In the genomic region with DNA sequence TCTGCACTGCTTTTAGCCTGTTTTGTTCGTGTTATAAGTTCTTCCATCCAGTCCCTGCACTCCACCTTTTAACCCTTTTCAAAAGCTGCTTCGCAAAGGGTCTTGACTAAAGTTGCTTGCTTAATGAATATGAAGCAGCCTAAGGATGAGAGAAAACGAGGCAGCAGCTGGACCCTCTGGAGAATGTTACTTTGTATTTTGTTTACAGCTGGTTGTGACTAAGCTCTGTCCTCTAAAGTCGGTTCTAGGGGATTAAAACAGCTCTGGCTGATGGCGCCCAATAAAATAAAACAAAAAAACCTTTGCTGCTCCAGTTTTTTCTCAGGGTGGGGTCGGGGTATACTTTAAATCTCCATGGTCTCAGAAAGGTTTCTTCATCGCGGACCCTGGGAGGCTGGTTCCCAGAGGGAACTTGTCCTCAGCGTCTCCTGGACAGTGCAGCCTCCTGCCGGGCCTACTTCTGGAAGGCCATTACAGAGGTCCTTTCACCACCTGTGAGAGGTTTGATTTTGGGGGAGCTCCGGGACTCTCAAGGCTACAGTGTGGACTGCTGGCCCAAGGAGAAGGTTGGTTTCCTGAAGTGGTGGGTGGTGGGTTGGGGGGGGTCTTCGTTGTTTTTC, we compare ENCODE assay signal across 8 cellular contexts. TPM values are rescaled to one million over a fixed set of nuclear protein-coding genes. Genes with fewer than 3 reads are reported as not detected.
DNase-seq lines count a peak whose midpoint lies in the region; ATAC-seq and TF ChIP-seq lines count a peak whose summit lies in the region.

No MANE protein-coding gene starts in this region.

- WGBS in transverse colon (ENCODE audit: low coverage in 1 of 2), 2 donors: 41 to 65% methylated on average over 5 to 12 of the region's 12 CpGs

- H3K27me3 ChIP-seq in BLaER1 (no peaks in the 10 kb centered on the region), HUES6 (ENCODE audit: control insufficient read depth, insufficient read depth, low read length) (no peaks in the 10 kb centered on the region), left lung (no peaks in the 10 kb centered on the region), transverse colon (no peaks in the 10 kb centered on the region)

- intact Hi-C loops in left lung (cut with DNase I) (no loop called here), transverse colon (cut with DNase I; ENCODE audit: low total_unique reads) (loop anchor here (10.0 kb wide), 1 partner anchor 637 kb away; no protein-coding TSS in a partner anchor)

- TF ChIP-seq EP300 in transverse colon (IDR thresholded peaks at IDR 0.05; ENCODE audit: low read depth): no peak

- in situ Hi-C loops in transverse colon (cut with MboI; ENCODE audit: low pct_ligation_motif_present in 1 of 4, low pct_unique_long_range_greater_than_20kb in 1 of 4, low sequenced_read_pairs in 3 of 4): no loop called here

- H4K20me1 ChIP-seq in BLaER1: peaks cover 93% of the 10 kb centered on the region

- TF ChIP-seq POLR2A in transverse colon (IDR thresholded peaks at IDR 0.05): no peak

- H3K4me1 ChIP-seq in BLaER1: peaks cover 42% of the 10 kb centered on the region
- peaks cover 39% of the 10 kb centered on the region for H3K4me1 ChIP-seq in HUES6 (ENCODE audit: control insufficient read depth, insufficient read depth, low read length)
- H3K4me1 ChIP-seq in left lung: peaks cover 28 to 51% of the 10 kb centered on the region in 2 donors
- peaks cover 21 to 55% (median 41%) of the 10 kb centered on the region in 4 donors for H3K4me1 ChIP-seq in transverse colon

- peak overlapping the region; percentile 75 for H3K27ac ChIP-seq in BLaER1
- peak overlapping the region; percentile 74 for H3K27ac ChIP-seq in HUES6 (ENCODE audit: low read depth, low read length)
- peak overlapping the region; percentile 37 for H3K27ac ChIP-seq in angular gyrus (ENCODE audit: low read depth, low read length)
- H3K27ac ChIP-seq in left lung: peak overlapping the region; percentile 62 to 88
- peak overlapping the region; percentile 89 to 94 (median 90) for H3K27ac ChIP-seq in transverse colon

- ATAC-seq in left lung (peak; percentile 3), HG03342 (IDR thresholded peaks at IDR 0.05; ENCODE audit: unreplicated experiment) (no peak)

- H3K9me3 ChIP-seq in BLaER1 (no peaks in the 10 kb centered on the region), HUES6 (ENCODE audit: control insufficient read depth, insufficient read depth, low read depth, low read length) (no peaks in the 10 kb centered on the region), left lung (no peaks in the 10 kb centered on the region), transverse colon (no peaks in the 10 kb centered on the region)

- H3K36me3 ChIP-seq in BLaER1 (peaks cover 71% of the 10 kb centered on the region), HUES6 (ENCODE audit: control insufficient read depth, insufficient read depth, low read length) (peaks cover 60% of the 10 kb centered on the region), left lung (peaks cover 0 to 55% of the 10 kb centered on the region in 2 donors), transverse colon (peaks cover 0 to 17% (median 4%) of the 10 kb centered on the region in 4 donors)

- peak overlapping the region; percentile 77 for H3K4me2 ChIP-seq in BLaER1

- peak overlapping the region; percentile 83 for H3K4me3 ChIP-seq in BLaER1
- peak overlapping the region; percentile 59 for H3K4me3 ChIP-seq in HUES6 (ENCODE audit: low read depth, low read length)
- peak overlapping the region; percentile 65 to 83 for H3K4me3 ChIP-seq in left lung
- peak overlapping the region; percentile 36 to 88 (median 62) for H3K4me3 ChIP-seq in transverse colon

- no peak for DNase-seq in left lung
- no peak for DNase-seq in transverse colon
- no peak for DNase-seq in MV-4-11 (lab: John Stamatoyannopoulos, UW)
- DNase-seq in NCI-H1436 treated with DMSO at 0.1 percent for 48 hours (lab: John Stamatoyannopoulos, UW): no peak

- TF ChIP-seq CTCF in left lung (IDR thresholded peaks at IDR 0.05) (no peak), transverse colon (IDR thresholded peaks at IDR 0.05) (no peak)

- peak overlapping the region; percentile 44 for H3K9ac ChIP-seq in BLaER1
- peak overlapping the region; percentile 84 for H3K9ac ChIP-seq in HUES6 (ENCODE audit: low read length)

RNA-seq across cellular contexts. Expression of a gene that starts 0.8 kb away (rescaled TPM):
- total RNA-seq in left lung: 100 to 1,000 TPM; 100 to 103 TPM
- 100 to 1,000 TPM in 1 of 4 donors, 10 to 100 TPM in 3; 66.5 to 193 (median 68.8) TPM for total RNA-seq in transverse colon

RNA-seq across cellular contexts. Expression of a gene that starts 21.2 kb away (rescaled TPM):
- 10 to 100 TPM; 64.2 to 89.1 TPM for total RNA-seq in left lung
- total RNA-seq in transverse colon: 10 to 100 TPM; 13.8 to 70.1 (median 47.0) TPM

RNA-seq across cellular contexts. Expression of a gene that starts 40.0 kb away (rescaled TPM):
- total RNA-seq in left lung: 10 to 100 TPM; 15.8 to 16.1 TPM
- 10 to 100 TPM; 14.2 to 22.1 (median 15.5) TPM for total RNA-seq in transverse colon

RNA-seq across cellular contexts. Expression of a gene that starts 44.7 kb away (rescaled TPM):
- total RNA-seq in left lung (10 to 100 TPM; 29.0 to 46.5 TPM), transverse colon (10 to 100 TPM; 37.4 to 82.0 (median 49.5) TPM)

RNA-seq across cellular contexts. Expression of a gene that starts 44.8 kb away (rescaled TPM):
- under 1 TPM; 0.39 to 0.44 TPM for total RNA-seq in left lung
- total RNA-seq in transverse colon: under 1 TPM in 2 of 4 donors, not detected in 2; 0.32 to 0.96 TPM

Comparison
In these comparisons a context has a peak if more than half of its experiments do, and no peak if none do; other contexts are left out.
1. H3K27ac ChIP-seq: peak in every context shown above with its lines; median percentile 90 in transverse colon; 75 in BLaER1; 75 in left lung; 74 in HUES6; 37 in angular gyrus.